In the genomic region with DNA sequence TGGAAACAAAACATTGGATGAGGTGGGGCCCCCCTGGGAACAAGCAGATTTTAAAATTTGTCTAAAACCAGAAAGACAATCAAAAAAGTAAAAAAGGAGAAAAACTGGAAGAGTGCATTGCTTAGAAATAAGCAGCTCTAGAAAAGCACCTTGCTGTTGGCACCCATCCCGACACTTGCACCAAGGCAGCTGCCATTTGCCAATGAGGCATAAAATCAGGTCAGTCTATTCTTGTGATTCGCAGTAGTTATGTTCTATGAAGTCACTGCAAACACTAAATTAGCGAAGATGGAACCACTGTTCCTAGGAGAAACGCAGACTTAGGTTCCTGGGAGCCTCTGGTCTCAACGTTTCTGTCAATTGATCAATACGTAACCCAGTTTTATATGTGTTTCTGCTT, we compare ENCODE assay signal across 12 cellular contexts.
"Had no signal": no experiment of that assay in that cellular context is flagged by ENCODE, and none has a peak within 500 bp of the region (broad histone marks: within the 10 kb centered on the region; RNA-seq: fewer than 3 reads in every experiment).

No MANE protein-coding gene starts in this region.

- DNase-seq: activated B cell treated with CpG ODN at 0.5 μM for 24 hours; activated CD4-positive, alpha-beta memory T cell treated with anti-CD3 and anti-CD28 coated beads, Interleukin-2, amount 10 ng/mL, durations not matched to agents 7 days and 5 days; activated CD4-positive, alpha-beta T cell treated with anti-CD3 and anti-CD28 coated beads for 48 hours; activated CD8-positive, alpha-beta memory T cell treated with anti-CD3 and anti-CD28 coated beads, Interleukin-2, amount 10 ng/mL, durations not matched to agents 7 days and 5 days; activated naive CD8-positive, alpha-beta T cell treated with anti-CD3 and anti-CD28 coated beads, Interleukin-2, amount 10 ng/mL, durations not matched to agents 7 days and 5 days; amygdala; gastrocnemius medialis; head of caudate nucleus; kidney; nucleus accumbens; stimulated activated naive B cell treated with anti-CD40 and anti-IgM and Interleukin-4, amounts not matched to agents 10 μg/mL and 1 μg/mL and 100 μg/mL, for 72 hours; upper lobe of left lung had no signal
